Comparison of ENCODE assay signal across 8 cellular contexts in the genomic region with DNA sequence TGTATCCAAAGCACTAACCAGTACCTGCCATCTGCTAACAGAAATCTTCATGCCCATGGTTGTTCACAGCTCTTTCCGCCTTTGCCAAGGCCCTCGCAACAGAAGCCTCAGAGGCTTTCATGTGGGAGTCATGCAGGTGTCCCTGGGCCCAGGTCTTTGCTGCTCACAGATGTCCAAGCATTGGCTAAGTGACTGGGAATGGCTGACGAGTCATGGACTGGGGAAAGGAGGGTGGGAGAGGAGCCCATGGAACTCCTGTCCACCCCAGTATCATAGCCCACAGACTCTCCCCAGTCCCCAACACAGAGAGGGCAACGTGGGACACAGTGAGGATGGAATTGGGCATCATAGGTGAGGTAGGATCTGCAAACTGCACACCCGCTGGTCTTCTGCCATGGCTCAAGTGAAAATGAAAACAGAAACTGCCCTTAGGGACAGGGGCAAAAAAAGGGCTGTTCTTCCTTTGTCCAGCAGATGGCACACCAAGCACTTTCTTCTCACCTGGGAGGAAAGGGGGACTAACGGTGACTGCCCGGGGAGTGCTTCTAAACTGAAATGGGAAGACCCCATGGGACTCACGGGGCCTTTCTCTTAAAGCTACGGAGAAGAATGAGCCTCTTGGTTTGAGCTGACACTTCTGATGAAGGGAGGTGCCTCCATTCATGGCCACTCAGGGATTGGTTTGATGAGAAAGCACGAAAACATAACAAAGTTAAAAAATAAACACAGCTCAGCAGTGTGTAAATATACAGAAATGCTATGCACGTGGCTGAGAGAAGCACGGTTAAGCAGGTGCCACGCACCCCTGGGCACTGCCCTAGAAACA. TPM values are rescaled to one million over a fixed set of nuclear protein-coding genes. Genes with fewer than 3 reads are reported as not detected.
A peak's percentile ranks its signal among the peaks of the same experiment; 100 is the strongest.
DNase-seq lines count a peak whose midpoint lies in the region; ATAC-seq and TF ChIP-seq lines count a peak whose summit lies in the region.

No MANE protein-coding gene starts in this region.

- H3K4me3 ChIP-seq in RWPE2 (ENCODE audit: severe bottlenecking): no peak overlapping the region
- H3K4me3 ChIP-seq in psoas muscle: peak overlapping the region; percentile 22

- DNase-seq in GM10248 (ENCODE audit: extremely low spot score): peak; percentile 81
- no peak for DNase-seq in RWPE2 (ENCODE audit: low spot score)
- peak; percentile 89 for DNase-seq in activated naive CD4-positive, alpha-beta T cell treated with anti-CD3 and anti-CD28 coated beads for 36 hours
- no peak for DNase-seq in Right ventricle myocardium inferior (ENCODE audit: missing footprints)
- DNase-seq in psoas muscle: peak; percentile 29 to 68
- no peak for DNase-seq in posterior vena cava (ENCODE audit: low spot score)

- H3K9me3 ChIP-seq in RWPE2 (ENCODE audit: severe bottlenecking) (no peaks in the 10 kb centered on the region), psoas muscle (no peaks in the 10 kb centered on the region)

- WGBS in psoas muscle, 3 donors: 22 to 31% (median 28%) methylated on average over 13 of the region's 13 CpGs

- H3K4me1 ChIP-seq in RWPE2 (ENCODE audit: insufficient read depth, poor library complexity, severe bottlenecking) (peaks cover 8% of the 10 kb centered on the region), psoas muscle (peaks cover 14% of the 10 kb centered on the region)

- no peaks in the 10 kb centered on the region for H3K9me3 Mint-ChIP-seq in IgD-negative memory B cell
- H3K9me3 Mint-ChIP-seq in activated naive CD4-positive, alpha-beta T cell treated with anti-CD3 and anti-CD28 coated beads for 36 hours: no peaks in the 10 kb centered on the region

- POLR2A ChIA-PET in GM10248 (lab: Yijun Ruan, JAX): no interaction called here

- peak overlapping the region in 2 of 4 donors; percentile 1 to 79 for H3K4me3 Mint-ChIP-seq in IgD-negative memory B cell
- H3K4me3 Mint-ChIP-seq in activated naive CD4-positive, alpha-beta T cell treated with anti-CD3 and anti-CD28 coated beads for 36 hours: peak overlapping the region; percentile 62

- no peaks in the 10 kb centered on the region for H3K36me3 ChIP-seq in RWPE2 (ENCODE audit: low read depth)
- H3K36me3 ChIP-seq in psoas muscle (ENCODE audit: insufficient read depth in 1 of 2, low read depth in 1 of 2): no peaks in the 10 kb centered on the region

- CTCF ChIA-PET in GM10248 (lab: Yijun Ruan, JAX): interaction anchor here (0.6 to 4.3 kb wide), 44 partner anchors 8 to 914 kb away, joined by 3 to 48 read pairs (median 4); a partner anchor contains a TSS
- CTCF ChIA-PET in activated naive CD4-positive, alpha-beta T cell treated with anti-CD3 and anti-CD28 coated beads for 36 hours (lab: Charles Lee): interaction anchor here (0.7 to 5.0 kb wide), 34 partner anchors 8 to 1758 kb away, joined by 3 to 176 read pairs (median 4); a partner anchor contains a TSS

- peak overlapping the region in 2 of 3 donors; percentile 5 to 90 for H3K27ac Mint-ChIP-seq in IgD-negative memory B cell
- peak overlapping the region; percentile 87 for H3K27ac Mint-ChIP-seq in activated naive CD4-positive, alpha-beta T cell treated with anti-CD3 and anti-CD28 coated beads for 36 hours

- H3K27me3 Mint-ChIP-seq in IgD-negative memory B cell: no peaks in the 10 kb centered on the region
- no peaks in the 10 kb centered on the region for H3K27me3 Mint-ChIP-seq in activated naive CD4-positive, alpha-beta T cell treated with anti-CD3 and anti-CD28 coated beads for 36 hours (ENCODE audit: low read depth)

- H3K27ac ChIP-seq in RWPE2 (ENCODE audit: poor library complexity, severe bottlenecking) (no peak overlapping the region), psoas muscle (no peak overlapping the region)

- H3K36me3 Mint-ChIP-seq in IgD-negative memory B cell: no peaks in the 10 kb centered on the region
- peaks cover 3% of the 10 kb centered on the region for H3K36me3 Mint-ChIP-seq in activated naive CD4-positive, alpha-beta T cell treated with anti-CD3 and anti-CD28 coated beads for 36 hours (ENCODE audit: low read depth)

- intact Hi-C loops in activated naive CD4-positive, alpha-beta T cell treated with anti-CD3 and anti-CD28 coated beads for 36 hours (cut with micrococcal nuclease): loop anchor here (1.0 kb wide), 5 partner anchors 10 to 312 kb away; no protein-coding TSS in a partner anchor
- intact Hi-C loops in Right ventricle myocardium inferior (cut with DNase I) (loop anchor here (1.0 to 10.0 kb wide), 3 partner anchors 17 to 312 kb away; a partner anchor contains a TSS), psoas muscle (cut with DNase I) (loop anchor here (2.0 kb wide), 1 partner anchor 314 kb away; a partner anchor contains a TSS), posterior vena cava (cut with DNase I) (loop anchor here (5.0 kb wide), 1 partner anchor 312 kb away; a partner anchor contains a TSS)

- no peaks in the 10 kb centered on the region for H3K27me3 ChIP-seq in RWPE2 (ENCODE audit: insufficient read depth, poor library complexity, severe bottlenecking)
- no peaks in the 10 kb centered on the region for H3K27me3 ChIP-seq in psoas muscle (ENCODE audit: insufficient read depth in 3 of 3, low read length in 2 of 3)

- peak; percentile 80 for TF ChIP-seq CTCF in GM10248 (IDR thresholded peaks at IDR 0.05; ENCODE audit: control extremely low read depth, extremely low read depth, low read depth, missing control alignments)
- peak; percentile 83 for TF ChIP-seq CTCF in RWPE2 (IDR thresholded peaks at IDR 0.05; ENCODE audit: poor library complexity, severe bottlenecking)
- TF ChIP-seq CTCF in psoas muscle (IDR thresholded peaks at IDR 0.05): peak; percentile 74

- peak; percentile 76 for ATAC-seq in GM21723 (IDR thresholded peaks at IDR 0.05; ENCODE audit: unreplicated experiment)
- peak; percentile 66 for ATAC-seq in RWPE2 (ENCODE audit: low read depth)
- ATAC-seq in Right ventricle myocardium inferior: peak; percentile 61
- peak; percentile 55 to 78 (median 70) for ATAC-seq in psoas muscle

- H3K4me1 Mint-ChIP-seq in IgD-negative memory B cell: peaks cover 21 to 32% (median 27%) of the 10 kb centered on the region in 3 donors
- peaks cover 86% of the 10 kb centered on the region for H3K4me1 Mint-ChIP-seq in activated naive CD4-positive, alpha-beta T cell treated with anti-CD3 and anti-CD28 coated beads for 36 hours (ENCODE audit: low read depth)

RNA-seq across cellular contexts. Expression of a gene that starts 11.1 kb away (rescaled TPM):
- polyA plus RNA-seq in IgD-negative memory B cell (22.0 TPM), psoas muscle (1 to 10 TPM; 3.4 to 4.9 (median 3.4) TPM)
- 1 to 10 TPM; 4.1 to 4.9 TPM for total RNA-seq in activated naive CD4-positive, alpha-beta T cell treated with anti-CD3 and anti-CD28 coated beads for 36 hours
- total RNA-seq in Right ventricle myocardium inferior (10.2 TPM), psoas muscle (10 to 100 TPM in 1 of 4 donors, 1 to 10 TPM in 3; 4.1 to 10.1 (median 6.9) TPM), posterior vena cava (10 to 100 TPM in 1 of 2 donors, 1 to 10 TPM in 1; 9.9 to 11.1 TPM)

RNA-seq across cellular contexts. Expression of a gene that starts 29.9 kb away (rescaled TPM):
- not detected for polyA plus RNA-seq in IgD-negative memory B cell
- total RNA-seq in activated naive CD4-positive, alpha-beta T cell treated with anti-CD3 and anti-CD28 coated beads for 36 hours: under 1 TPM; 0.41 to 0.42 TPM
- total RNA-seq in Right ventricle myocardium inferior: 0.49 TPM
- under 1 TPM in 3 of 4 donors, not detected in 1; 0.30 to 0.49 (median 0.30) TPM for total RNA-seq in psoas muscle
- polyA plus RNA-seq in psoas muscle: under 1 TPM; 0.17 to 0.25 (median 0.18) TPM
- under 1 TPM; 0.10 to 0.14 TPM for total RNA-seq in posterior vena cava

RNA-seq across cellular contexts. Expression of a gene that starts 46.7 kb away (rescaled TPM):
- not detected for polyA plus RNA-seq in IgD-negative memory B cell
- not detected for total RNA-seq in activated naive CD4-positive, alpha-beta T cell treated with anti-CD3 and anti-CD28 coated beads for 36 hours
- total RNA-seq in Right ventricle myocardium inferior: not detected
- not detected for total RNA-seq in psoas muscle
- polyA plus RNA-seq in psoas muscle: not detected
- not detected for total RNA-seq in posterior vena cava

Comparison
In these comparisons a context has a peak if more than half of its experiments do, and no peak if none do; other contexts are left out.
1. DNase-seq: peak in GM10248 (single experiment), activated naive CD4-positive, alpha-beta T cell treated with anti-CD3 and anti-CD28 coated beads for 36 hours (single experiment) and psoas muscle (2 of 2); none in RWPE2 (single experiment), Right ventricle myocardium inferior (single experiment) and posterior vena cava (single experiment).
2. Peak in every context shown above with its lines, with median percentiles within 50 percentile points of each other: CTCF ChIP-seq and ATAC-seq.